Comparison of ENCODE assay signal across 15 cellular contexts in the genomic region with DNA sequence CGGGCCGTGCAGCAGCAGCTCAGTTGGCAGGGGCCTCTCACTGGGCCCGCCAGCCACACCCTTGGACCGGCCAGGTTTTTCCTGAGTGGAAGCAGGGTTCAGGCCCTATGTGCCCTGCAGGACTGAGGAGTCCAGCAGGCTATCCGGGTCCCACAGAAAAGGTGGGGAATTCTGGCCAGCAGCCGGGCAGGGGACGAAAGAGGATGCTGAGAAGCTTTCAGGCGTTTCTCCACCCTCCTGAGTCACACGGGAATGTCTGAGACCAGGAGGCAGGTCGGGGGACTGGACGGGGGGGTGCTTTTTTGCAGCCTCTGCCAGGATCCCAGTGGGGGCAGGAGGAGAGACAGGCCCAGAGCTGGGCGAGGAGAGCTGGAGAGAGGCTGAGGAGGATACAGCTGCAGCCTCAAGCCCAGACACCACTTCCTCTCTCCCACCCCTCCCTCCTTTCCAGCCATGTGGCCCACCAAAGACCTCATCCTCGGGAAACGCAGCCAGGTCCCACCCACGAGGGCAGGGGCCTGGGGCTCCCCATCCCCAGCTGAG.
DNase-seq lines count a peak whose midpoint lies in the region; ATAC-seq and TF ChIP-seq lines count a peak whose summit lies in the region.
"Had no signal": no experiment of that assay in that cellular context is flagged by ENCODE, and none has a peak within 500 bp of the region (broad histone marks: within the 10 kb centered on the region; RNA-seq: fewer than 3 reads in every experiment).

No MANE protein-coding gene starts in this region.

- peak overlapping the region; percentile 30 for H3K27ac ChIP-seq in mesenchymal stem cell (ENCODE audit: low read length, poor library complexity, severe bottlenecking)
- peak overlapping the region; percentile 9 to 16 for H3K27ac ChIP-seq in aorta (ENCODE audit: low read depth in 1 of 2, low read length in 2 of 2)
- H3K27ac ChIP-seq: C4-2B had no signal

- H3K4me1 Mint-ChIP-seq in T-helper 2 cell treated with Interferon-gamma antibody and Interleukin-4, amounts not matched to agents 5 μg/mL and 100 μg/mL, for 36 hours (ENCODE audit: low read depth) = peaks cover 7% of the 10 kb centered on the region

- H3K9ac ChIP-seq in Loucy (ENCODE audit: low read depth, low read length, poor library complexity, severe bottlenecking) (peak overlapping the region; percentile 84), mesenchymal stem cell (ENCODE audit: low read length) (no peak overlapping the region)

- no peak overlapping the region for H2BK5ac ChIP-seq in mesenchymal stem cell (ENCODE audit: low read depth, low read length, poor library complexity, severe bottlenecking)

- intact Hi-C loops in aorta (cut with DNase I) (no loop called here), cardiac septum (cut with DNase I) (no loop called here)

- WGBS in mesenchymal stem cell = 38% methylated on average over 13 of the region's 15 CpGs
- 16 to 34% methylated on average over 13 to 15 of the region's 15 CpGs for WGBS in aorta, 2 donors

- peak overlapping the region; percentile 81 for H2AK5ac ChIP-seq in mesenchymal stem cell (ENCODE audit: low read length, severe bottlenecking)

- no peaks in the 10 kb centered on the region for H3K36me3 Mint-ChIP-seq in T-helper 2 cell treated with Interferon-gamma antibody and Interleukin-4, amounts not matched to agents 5 μg/mL and 100 μg/mL, for 36 hours (ENCODE audit: low read depth)

- H3K27me3 ChIP-seq in Loucy (ENCODE audit: insufficient read depth, low read length, poor library complexity, severe bottlenecking) (no peaks in the 10 kb centered on the region), mesenchymal stem cell (ENCODE audit: control insufficient read depth in 1 of 2, insufficient read depth in 1 of 2, low read length in 2 of 2) (peaks cover 4 to 18% of the 10 kb centered on the region in 2 experiments), aorta (ENCODE audit: control insufficient read depth in 1 of 2, insufficient read depth in 2 of 2, low read length in 1 of 2) (no peaks in the 10 kb centered on the region)
- H3K27me3 ChIP-seq: MG63 had no signal

- no peak overlapping the region for H3K23ac ChIP-seq in mesenchymal stem cell (ENCODE audit: low read length in 2 of 2)

- TF ChIP-seq CTCF in Loucy (conservative IDR thresholded peaks at IDR 0.05; ENCODE audit: low read length) = no peak

- H3K36me3 ChIP-seq in Loucy (ENCODE audit: insufficient read depth, low read length) (no peaks in the 10 kb centered on the region), mesenchymal stem cell (ENCODE audit: control insufficient read depth in 1 of 2, insufficient read depth in 2 of 2, low read depth in 1 of 2, low read length in 2 of 2) (no peaks in the 10 kb centered on the region), aorta (ENCODE audit: control insufficient read depth in 1 of 2, insufficient read depth in 2 of 2, low read length in 1 of 2) (no peaks in the 10 kb centered on the region)
- H3K36me3 ChIP-seq: MG63 had no signal

- H2AFZ ChIP-seq in Loucy (ENCODE audit: low read length) (no peak overlapping the region), mesenchymal stem cell (ENCODE audit: low read depth, low read length) (no peak overlapping the region)

- no peaks in the 10 kb centered on the region for H3K79me1 ChIP-seq in mesenchymal stem cell (replicated peaks; ENCODE audit: low read length, poor library complexity, severe bottlenecking)

- peak overlapping the region; percentile 63 for H3K4me2 ChIP-seq in Loucy (ENCODE audit: low read depth, low read length, poor library complexity, severe bottlenecking)
- no peak overlapping the region for H3K4me2 ChIP-seq in mesenchymal stem cell (ENCODE audit: low read length, poor library complexity, severe bottlenecking)

- H3K4me3 ChIP-seq in Loucy (ENCODE audit: low read length, poor library complexity, severe bottlenecking) (peak overlapping the region; percentile 35), mesenchymal stem cell (ENCODE audit: insufficient read depth in 1 of 2, low read depth in 1 of 2, low read length in 2 of 2) (no peak overlapping the region), aorta (ENCODE audit: low read length in 2 of 2) (no peak overlapping the region)
- H3K4me3 ChIP-seq: MG63 had no signal

- H2BK15ac ChIP-seq in mesenchymal stem cell (ENCODE audit: low read depth, poor library complexity, severe bottlenecking) = no peak overlapping the region

- peaks cover 4% of the 10 kb centered on the region for H3K9me3 Mint-ChIP-seq in T-helper 2 cell treated with Interferon-gamma antibody and Interleukin-4, amounts not matched to agents 5 μg/mL and 100 μg/mL, for 36 hours
- H3K9me3 Mint-ChIP-seq: activated naive CD8-positive, alpha-beta T cell treated with anti-CD3 and anti-CD28 coated beads, Interleukin-2, amount 50 U/mL, for 24 hours had no signal

- peaks cover 68% of the 10 kb centered on the region for H3K4me1 ChIP-seq in Loucy (ENCODE audit: insufficient read depth, low read length, poor library complexity, severe bottlenecking)
- peaks cover 43% of the 10 kb centered on the region for H3K4me1 ChIP-seq in mesenchymal stem cell (ENCODE audit: control insufficient read depth, insufficient read depth, low read depth, low read length)
- peaks cover 0 to 6% of the 10 kb centered on the region in 2 donors for H3K4me1 ChIP-seq in aorta (ENCODE audit: control insufficient read depth in 1 of 2, insufficient read depth in 2 of 2, low read length in 2 of 2)

- H3K14ac ChIP-seq in mesenchymal stem cell (ENCODE audit: low read length in 2 of 2) = no peak overlapping the region

- no peak overlapping the region for H3K27ac Mint-ChIP-seq in T-helper 2 cell treated with Interferon-gamma antibody and Interleukin-4, amounts not matched to agents 5 μg/mL and 100 μg/mL, for 36 hours
- H3K27ac Mint-ChIP-seq: activated naive CD8-positive, alpha-beta T cell treated with anti-CD3 and anti-CD28 coated beads, Interleukin-2, amount 50 U/mL, for 24 hours had no signal

- H3F3A ChIP-seq in Loucy (ENCODE audit: low read depth) = peaks cover 31% of the 10 kb centered on the region

- H4K8ac ChIP-seq in mesenchymal stem cell (ENCODE audit: low read length) = no peak overlapping the region

- H3K9me2 ChIP-seq in Loucy (replicated peaks; ENCODE audit: low read depth, low read length) = no peaks in the 10 kb centered on the region

- DNase-seq in dermis blood vessel endothelial cell = peak; percentile 97
- DNase-seq in mesenchymal stem cell = peak; percentile 51
- DNase-seq in aorta = peak; percentile 74 to 79
- no peak for DNase-seq in T-helper 2 cell treated with Interferon-gamma antibody and Interleukin-4, amounts not matched to agents 5 μg/mL and 100 μg/mL, for 36 hours (ENCODE audit: low spot score)
- DNase-seq in cardiac septum (ENCODE audit: low spot score) = no peak
- DNase-seq: activated CD4-positive, alpha-beta T cell treated with anti-CD3 and anti-CD28 coated beads for 4 hours; activated naive CD8-positive, alpha-beta T cell treated with anti-CD3 and anti-CD28 coated beads, Interleukin-2, amount 50 U/mL, for 24 hours; DMS79; MG63; NCI-H2081 treated with DMSO at 0.1 percent for 48 hours; NCI-H82; SHP77 treated with DMSO at 0.1 percent for 48 hours had no signal

- H2BK12ac ChIP-seq in mesenchymal stem cell (ENCODE audit: low read length in 2 of 2) = peak overlapping the region in 1 of 2 experiments; percentile 42

- no peak overlapping the region for H2BK120ac ChIP-seq in mesenchymal stem cell (ENCODE audit: low read depth, low read length)

- H3K9me3 ChIP-seq in Loucy (ENCODE audit: insufficient read depth, low read depth, low read length) = no peaks in the 10 kb centered on the region
- peaks cover 8% of the 10 kb centered on the region for H3K9me3 ChIP-seq in mesenchymal stem cell (ENCODE audit: control insufficient read depth, low read length)
- no peaks in the 10 kb centered on the region for H3K9me3 ChIP-seq in aorta (ENCODE audit: control insufficient read depth, low read length)
- H3K9me3 ChIP-seq: MG63 had no signal

- no peak overlapping the region for H3K4me3 Mint-ChIP-seq in T-helper 2 cell treated with Interferon-gamma antibody and Interleukin-4, amounts not matched to agents 5 μg/mL and 100 μg/mL, for 36 hours
- H3K4me3 Mint-ChIP-seq: activated naive CD8-positive, alpha-beta T cell treated with anti-CD3 and anti-CD28 coated beads, Interleukin-2, amount 50 U/mL, for 24 hours had no signal

- H3K18ac ChIP-seq in mesenchymal stem cell (ENCODE audit: low read depth in 1 of 2, low read length in 2 of 2) = peak overlapping the region; percentile 25 to 67

- H4K91ac ChIP-seq in mesenchymal stem cell (ENCODE audit: low read length) = peak overlapping the region; percentile 65

- no peaks in the 10 kb centered on the region for H4K20me1 ChIP-seq in Loucy (ENCODE audit: insufficient read depth, low read length, poor library complexity, severe bottlenecking)

- H3K27me3 Mint-ChIP-seq in T-helper 2 cell treated with Interferon-gamma antibody and Interleukin-4, amounts not matched to agents 5 μg/mL and 100 μg/mL, for 36 hours (ENCODE audit: low read depth) = peaks cover 2% of the 10 kb centered on the region

- H3K4ac ChIP-seq in mesenchymal stem cell (ENCODE audit: low read depth in 1 of 2, low read length in 2 of 2) = peak overlapping the region; percentile 1 to 52

- H3K79me2 ChIP-seq in Loucy (ENCODE audit: insufficient read depth, low read length) = no peaks in the 10 kb centered on the region

- ATAC-seq in aorta (ENCODE audit: low FRiP score) = peak; percentile 12
- no peak for ATAC-seq in GM21737 (IDR thresholded peaks at IDR 0.05; ENCODE audit: unreplicated experiment)
- ATAC-seq: activated naive CD8-positive, alpha-beta T cell treated with anti-CD3 and anti-CD28 coated beads, Interleukin-2, amount 50 U/mL, for 24 hours had no signal

Comparison
In these comparisons a context has a peak if more than half of its experiments do, and no peak if none do; other contexts are left out.
1. DNase-seq: peak in dermis blood vessel endothelial cell (single experiment), mesenchymal stem cell (single experiment) and aorta (2 of 2); none in T-helper 2 cell treated with Interferon-gamma antibody and Interleukin-4, amounts not matched to agents 5 μg/mL and 100 μg/mL, for 36 hours (single experiment) and cardiac septum (single experiment).